Comparison of ENCODE assay signal across 8 cellular contexts in the genomic region with DNA sequence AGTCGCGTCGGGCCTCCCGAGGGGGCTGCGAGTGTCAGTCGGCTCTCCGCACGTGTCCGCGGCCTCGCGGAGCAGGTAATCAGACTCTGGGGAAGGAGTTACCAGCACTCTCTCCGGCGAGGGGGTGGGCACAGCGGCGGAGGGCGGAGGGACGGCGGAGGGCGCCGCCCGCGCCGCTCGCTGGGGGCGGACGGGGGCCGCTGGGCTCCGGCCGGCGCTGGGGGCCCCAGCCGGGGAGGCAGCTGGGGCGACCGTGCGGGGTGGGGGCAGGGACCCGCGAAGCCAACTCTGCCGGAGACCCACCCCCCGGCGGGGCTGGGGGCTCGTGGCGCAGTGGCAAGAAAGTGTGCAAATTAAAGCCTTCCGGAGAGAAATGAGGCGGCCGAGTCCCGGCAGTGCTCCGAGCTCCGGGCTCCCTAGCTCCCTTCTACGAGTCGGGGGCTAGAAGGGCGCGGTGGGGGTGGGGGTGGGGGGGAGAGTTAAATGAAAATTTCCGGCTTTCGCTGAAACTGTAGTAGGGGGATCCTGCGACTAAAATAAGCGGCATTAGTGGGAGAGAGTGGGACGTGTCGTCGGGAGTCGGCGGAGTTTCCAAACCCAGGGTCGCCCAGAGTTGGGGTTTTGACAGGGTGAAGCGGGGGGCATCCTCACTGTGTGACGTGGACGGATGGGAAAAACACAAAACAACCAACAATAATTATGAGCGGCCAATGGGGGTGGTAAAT. TPM values are rescaled to one million over a fixed set of nuclear protein-coding genes. Genes with fewer than 3 reads are reported as not detected.
A peak's percentile ranks its signal among the peaks of the same experiment; 100 is the strongest.
DNase-seq lines count a peak whose midpoint lies in the region; ATAC-seq and TF ChIP-seq lines count a peak whose summit lies in the region.

A gene (minus strand): TSS at position 85 of the 725 bp plus-strand sequence. CDS start 3,250 bp downstream, outside the sequence.

- peak within 1 kb of the TSS; percentile 98 to 99 for H3K27ac Mint-ChIP-seq in activated naive CD4-positive, alpha-beta T cell treated with anti-CD3 and anti-CD28 coated beads, Interleukin-2, amount 50 U/mL, for 72 hours

- ATAC-seq in GM19043 (IDR thresholded peaks at IDR 0.05; ENCODE audit: low read depth, unreplicated experiment) (peak; percentile 22), HG03520 (IDR thresholded peaks at IDR 0.05; ENCODE audit: unreplicated experiment) (peak; percentile 32), SK-N-SH treated with all-trans-retinoic acid at 6 μM for 48 hours (peak; percentile 41), left cardiac atrium (peak; percentile 61 to 64), HG02938 (IDR thresholded peaks at IDR 0.05; ENCODE audit: unreplicated experiment) (no peak)
- ATAC-seq in activated naive CD4-positive, alpha-beta T cell treated with anti-CD3 and anti-CD28 coated beads, Interleukin-2, amount 50 U/mL, for 72 hours, result peak; percentile 8 to 38

- H3K9ac ChIP-seq in rectal smooth muscle tissue (ENCODE audit: low read length), result peak within 1 kb of the TSS; percentile 8

- no peaks in the 10 kb centered on the region for H3K9me3 Mint-ChIP-seq in activated naive CD4-positive, alpha-beta T cell treated with anti-CD3 and anti-CD28 coated beads, Interleukin-2, amount 50 U/mL, for 72 hours

- peaks cover 37 to 44% of the 10 kb centered on the region in 2 donors for H3K36me3 Mint-ChIP-seq in activated naive CD4-positive, alpha-beta T cell treated with anti-CD3 and anti-CD28 coated beads, Interleukin-2, amount 50 U/mL, for 72 hours

- H3K4me3 ChIP-seq in rectal smooth muscle tissue (ENCODE audit: low read length), result peak within 1 kb of the TSS; percentile 79

- peak within 1 kb of the TSS; percentile 24 for H3K27ac ChIP-seq in rectal smooth muscle tissue (ENCODE audit: low read depth, low read length)

- DNase-seq in AG08396 (ENCODE audit: low spot score), result peak; percentile 80
- peak; percentile 60 to 69 for DNase-seq in activated naive CD4-positive, alpha-beta T cell treated with anti-CD3 and anti-CD28 coated beads, Interleukin-2, amount 50 U/mL, for 72 hours (ENCODE audit: low spot score in 2 of 2)
- peak; percentile 73 for DNase-seq in left cardiac atrium

- intact Hi-C loops in left cardiac atrium (cut with DNase I), result loop anchor here (10.0 kb wide), 3 partner anchors 112 to 218 kb away; no protein-coding TSS in a partner anchor

- H3K4me1 ChIP-seq in rectal smooth muscle tissue (ENCODE audit: control insufficient read depth, insufficient read depth, low read length), result peaks cover 5% of the 10 kb centered on the region

- H3K27me3 ChIP-seq in rectal smooth muscle tissue (ENCODE audit: control insufficient read depth, insufficient read depth, low read length), result no peaks in the 10 kb centered on the region

- no peaks in the 10 kb centered on the region for H3K36me3 ChIP-seq in rectal smooth muscle tissue (ENCODE audit: control insufficient read depth, insufficient read depth, low read length)

TF ChIP-seq in SK-N-SH treated with all-trans-retinoic acid at 6 μM for 48 hours, 23 proteins besides CTCF, POLR2A, EP300 and RAD21:
- no peak for TF ChIP-seq ZNF8 (CRISPR knock-in tag; IDR thresholded peaks at IDR 0.05)
- TF ChIP-seq, protein P1, sequence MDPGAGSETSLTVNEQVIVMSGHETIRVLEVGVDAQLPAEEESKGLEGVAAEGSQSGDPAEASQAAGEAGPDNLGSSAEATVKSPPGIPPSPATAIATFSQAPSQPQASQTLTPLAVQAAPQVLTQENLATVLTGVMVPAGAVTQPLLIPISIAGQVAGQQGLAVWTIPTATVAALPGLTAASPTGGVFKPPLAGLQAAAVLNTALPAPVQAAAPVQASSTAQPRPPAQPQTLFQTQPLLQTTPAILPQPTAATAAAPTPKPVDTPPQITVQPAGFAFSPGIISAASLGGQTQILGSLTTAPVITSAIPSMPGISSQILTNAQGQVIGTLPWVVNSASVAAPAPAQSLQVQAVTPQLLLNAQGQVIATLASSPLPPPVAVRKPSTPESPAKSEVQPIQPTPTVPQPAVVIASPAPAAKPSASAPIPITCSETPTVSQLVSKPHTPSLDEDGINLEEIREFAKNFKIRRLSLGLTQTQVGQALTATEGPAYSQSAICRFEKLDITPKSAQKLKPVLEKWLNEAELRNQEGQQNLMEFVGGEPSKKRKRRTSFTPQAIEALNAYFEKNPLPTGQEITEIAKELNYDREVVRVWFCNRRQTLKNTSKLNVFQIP (CRISPR knock-in tag; IDR thresholded peaks at IDR 0.05; ENCODE audit: borderline replicate concordance, low read depth), result no peak
- TF ChIP-seq, protein P2, sequence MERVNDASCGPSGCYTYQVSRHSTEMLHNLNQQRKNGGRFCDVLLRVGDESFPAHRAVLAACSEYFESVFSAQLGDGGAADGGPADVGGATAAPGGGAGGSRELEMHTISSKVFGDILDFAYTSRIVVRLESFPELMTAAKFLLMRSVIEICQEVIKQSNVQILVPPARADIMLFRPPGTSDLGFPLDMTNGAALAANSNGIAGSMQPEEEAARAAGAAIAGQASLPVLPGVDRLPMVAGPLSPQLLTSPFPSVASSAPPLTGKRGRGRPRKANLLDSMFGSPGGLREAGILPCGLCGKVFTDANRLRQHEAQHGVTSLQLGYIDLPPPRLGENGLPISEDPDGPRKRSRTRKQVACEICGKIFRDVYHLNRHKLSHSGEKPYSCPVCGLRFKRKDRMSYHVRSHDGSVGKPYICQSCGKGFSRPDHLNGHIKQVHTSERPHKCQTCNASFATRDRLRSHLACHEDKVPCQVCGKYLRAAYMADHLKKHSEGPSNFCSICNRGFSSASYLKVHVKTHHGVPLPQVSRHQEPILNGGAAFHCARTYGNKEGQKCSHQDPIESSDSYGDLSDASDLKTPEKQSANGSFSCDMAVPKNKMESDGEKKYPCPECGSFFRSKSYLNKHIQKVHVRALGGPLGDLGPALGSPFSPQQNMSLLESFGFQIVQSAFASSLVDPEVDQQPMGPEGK (CRISPR knock-in tag; IDR thresholded peaks at IDR 0.05; ENCODE audit: borderline replicate concordance), result 0 out of 2 replicates have a peak, but pooled peaks have one; percentile 12
- no peak for TF ChIP-seq ARNTL (CRISPR knock-in tag; IDR thresholded peaks at IDR 0.05; ENCODE audit: borderline replicate concordance, low read depth)
- TF ChIP-seq CSDC2 (CRISPR knock-in tag; IDR thresholded peaks at IDR 0.05), result no peak
- TF ChIP-seq BACH2 (CRISPR knock-in tag; IDR thresholded peaks at IDR 0.05; ENCODE audit: borderline replicate concordance), result no peak
- no peak for TF ChIP-seq ISL1 (CRISPR knock-in tag; IDR thresholded peaks at IDR 0.05)
- TF ChIP-seq ZNF565 (CRISPR knock-in tag; conservative IDR thresholded peaks at IDR 0.05; ENCODE audit: low read depth), result no peak

RNA-seq across cellular contexts. Expression of the gene that starts here (rescaled TPM):
- total RNA-seq in activated naive CD4-positive, alpha-beta T cell treated with anti-CD3 and anti-CD28 coated beads, Interleukin-2, amount 50 U/mL, for 72 hours, result 100 to 1,000 TPM in 1 of 2 donors, 10 to 100 TPM in 1; 91.6 to 153 TPM
- 10 to 100 TPM; 12.9 to 13.9 TPM for total RNA-seq in left cardiac atrium

Comparison
In these comparisons a context has a peak if more than half of its experiments do, and no peak if none do; other contexts are left out.
1. RNA of the gene that starts here (total RNA-seq): 91.6 to 153 TPM in activated naive CD4-positive, alpha-beta T cell treated with anti-CD3 and anti-CD28 coated beads, Interleukin-2, amount 50 U/mL, for 72 hours; 12.9 to 13.9 TPM in left cardiac atrium; every median in the first group is over 4 times any median in the second.
2. Peak in every context shown above with its lines, with median percentiles within 50 percentile points of each other: DNase-seq.